Comparison of ENCODE assay signal across 1 cellular context in genomic region chr2:208358758-208359631, GRCh38.
TF ChIP-seq lines count a peak whose summit lies in the region.

No MANE protein-coding gene starts in this region.

TF ChIP-seq in GM23338, 12 proteins besides CTCF, POLR2A, EP300 and RAD21:
- TF ChIP-seq ZNF462 (CRISPR knock-in tag; IDR thresholded peaks at IDR 0.05) (no peak), REST (IDR thresholded peaks at IDR 0.05; ENCODE audit: unreplicated experiment) (no peak), ETS1 (IDR thresholded peaks at IDR 0.05) (no peak), CREB1 (CRISPR knock-in tag; IDR thresholded peaks at IDR 0.05; ENCODE audit: low read depth) (no peak), EZH2 (IDR thresholded peaks at IDR 0.05; ENCODE audit: low read depth, unreplicated experiment) (no peak), ZNF114 (CRISPR knock-in tag; IDR thresholded peaks at IDR 0.05) (no peak), ZNF331 (CRISPR knock-in tag; IDR thresholded peaks at IDR 0.05; ENCODE audit: low read depth) (no peak), STAT1 (IDR thresholded peaks at IDR 0.05; ENCODE audit: unreplicated experiment) (no peak), EZH2phosphoT487 (IDR thresholded peaks at IDR 0.05; ENCODE audit: unreplicated experiment) (no peak), JUNB (IDR thresholded peaks at IDR 0.05; ENCODE audit: unreplicated experiment) (no peak), POLR2AphosphoS5 (IDR thresholded peaks at IDR 0.05; ENCODE audit: low read depth) (no peak), NANOG (IDR thresholded peaks at IDR 0.05; ENCODE audit: borderline replicate concordance) (no peak)
